8 cellular contexts compared by ENCODE assay signal in the genomic region with DNA sequence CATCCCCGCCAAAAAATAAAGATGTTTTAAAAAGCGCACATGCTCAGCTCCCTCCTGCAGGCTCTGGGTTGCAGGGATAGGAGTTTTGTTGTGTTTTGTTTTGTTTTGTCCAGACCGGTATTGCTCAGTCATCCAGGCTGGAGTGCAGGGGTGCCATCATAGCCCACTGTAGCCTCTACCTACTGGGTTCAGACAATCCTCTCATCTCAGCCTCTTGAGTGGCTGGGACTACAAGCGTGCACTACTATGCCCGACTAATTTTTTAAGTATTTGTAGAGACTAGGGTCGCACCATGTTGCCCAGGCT. TPM values are rescaled to one million over a fixed set of nuclear protein-coding genes. Genes with fewer than 3 reads are reported as not detected.
DNase-seq lines count a peak whose midpoint lies in the region; ATAC-seq, FAIRE-seq and TF ChIP-seq lines count a peak whose summit lies in the region.

No MANE protein-coding gene starts in this region.

- peak overlapping the region; percentile 91 for H3K27ac Mint-ChIP-seq in activated CD8-positive, alpha-beta memory T cell treated with anti-CD3 and anti-CD28 coated beads, Interleukin-2, amount 10 ng/mL, durations not matched to agents 7 days and 5 days
- peak overlapping the region; percentile 91 for H3K27ac Mint-ChIP-seq in activated CD4-positive, alpha-beta memory T cell treated with anti-CD3 and anti-CD28 coated beads, Interleukin-2, amount 10 ng/mL, durations not matched to agents 7 days and 5 days

- no peaks in the 10 kb centered on the region for H4K20me1 ChIP-seq in keratinocyte (ENCODE audit: control insufficient read depth, extremely low read depth, insufficient read depth, low read length)

- H3K27me3 Mint-ChIP-seq in activated CD8-positive, alpha-beta memory T cell treated with anti-CD3 and anti-CD28 coated beads, Interleukin-2, amount 10 ng/mL, durations not matched to agents 7 days and 5 days, result peaks cover 4% of the 10 kb centered on the region
- H3K27me3 Mint-ChIP-seq in activated CD4-positive, alpha-beta memory T cell treated with anti-CD3 and anti-CD28 coated beads, Interleukin-2, amount 10 ng/mL, durations not matched to agents 7 days and 5 days, result no peaks in the 10 kb centered on the region

- no peaks in the 10 kb centered on the region for H3K9me3 ChIP-seq in keratinocyte (ENCODE audit: control insufficient read depth, low read depth, low read length)
- H3K9me3 ChIP-seq in thoracic aorta, result no peaks in the 10 kb centered on the region

- peak overlapping the region; percentile 91 for H3K4me2 ChIP-seq in keratinocyte (ENCODE audit: control insufficient read depth, extremely low read depth, insufficient read depth, low read depth, low read length)

- H2AFZ ChIP-seq in keratinocyte (ENCODE audit: control insufficient read depth, low read length), result peak overlapping the region; percentile 100

- POLR2A ChIA-PET in activated CD4-positive, alpha-beta memory T cell treated with anti-CD3 and anti-CD28 coated beads, Interleukin-2, amount 10 ng/mL, durations not matched to agents 7 days and 5 days (lab: Charles Lee), result interaction anchor here (0.6 to 1.5 kb wide), 7 partner anchors 9 to 909 kb away, joined by 3 to 6 read pairs (median 4); partner anchors contain the start of genes MON1B and NUDT7

- peaks cover 6% of the 10 kb centered on the region for H3K79me2 ChIP-seq in keratinocyte (ENCODE audit: control insufficient read depth, insufficient read depth, low read length)

- H3K4me3 ChIP-seq in keratinocyte (ENCODE audit: control insufficient read depth in 2 of 3, extremely low read depth in 1 of 3, insufficient read depth in 2 of 3, low read depth in 1 of 3, low read length in 3 of 3), result peak overlapping the region; percentile 84 to 92 (median 88)
- peak overlapping the region; percentile 91 for H3K4me3 ChIP-seq in thoracic aorta

- CTCF ChIA-PET in activated CD8-positive, alpha-beta memory T cell treated with anti-CD3 and anti-CD28 coated beads, Interleukin-2, amount 10 ng/mL, durations not matched to agents 7 days and 5 days (lab: Charles Lee), result interaction anchor here (0.6 to 1.9 kb wide), 12 partner anchors 8 to 1174 kb away, joined by 3 to 8 read pairs (median 4); no protein-coding TSS in a partner anchor
- CTCF ChIA-PET in activated CD4-positive, alpha-beta memory T cell treated with anti-CD3 and anti-CD28 coated beads, Interleukin-2, amount 10 ng/mL, durations not matched to agents 7 days and 5 days (lab: Charles Lee), result interaction anchor here (0.7 to 1.8 kb wide), 9 partner anchors 9 to 1497 kb away, joined by 3 to 8 read pairs (median 4); partner anchors contain the start of gene NUDT7

- peaks cover 8% of the 10 kb centered on the region for H3K9me3 Mint-ChIP-seq in activated CD8-positive, alpha-beta memory T cell treated with anti-CD3 and anti-CD28 coated beads, Interleukin-2, amount 10 ng/mL, durations not matched to agents 7 days and 5 days (ENCODE audit: low read depth)
- peaks cover 9% of the 10 kb centered on the region for H3K9me3 Mint-ChIP-seq in activated CD4-positive, alpha-beta memory T cell treated with anti-CD3 and anti-CD28 coated beads, Interleukin-2, amount 10 ng/mL, durations not matched to agents 7 days and 5 days

- TF ChIP-seq CTCF in keratinocyte (optimal IDR thresholded peaks at IDR 0.05 in 1 of 3, IDR thresholded peaks at IDR 0.05 in 1 of 3, conservative IDR thresholded peaks at IDR 0.05 in 1 of 3; ENCODE audit: extremely low read depth in 1 of 3, insufficient read depth in 2 of 3, low read length in 3 of 3) (no peak), thoracic aorta (IDR thresholded peaks at IDR 0.05) (no peak), GM13977 (IDR thresholded peaks at IDR 0.05; ENCODE audit: extremely low read depth, insufficient read depth, missing control alignments) (no peak)

- no peaks in the 10 kb centered on the region for H3K36me3 ChIP-seq in keratinocyte (ENCODE audit: control insufficient read depth in 2 of 2, extremely low read depth in 1 of 2, insufficient read depth in 2 of 2, low read length in 2 of 2)
- no peaks in the 10 kb centered on the region for H3K36me3 ChIP-seq in thoracic aorta

- H3K36me3 Mint-ChIP-seq in activated CD8-positive, alpha-beta memory T cell treated with anti-CD3 and anti-CD28 coated beads, Interleukin-2, amount 10 ng/mL, durations not matched to agents 7 days and 5 days, result peaks cover 13% of the 10 kb centered on the region
- H3K36me3 Mint-ChIP-seq in activated CD4-positive, alpha-beta memory T cell treated with anti-CD3 and anti-CD28 coated beads, Interleukin-2, amount 10 ng/mL, durations not matched to agents 7 days and 5 days (ENCODE audit: low read depth), result peaks cover 5% of the 10 kb centered on the region

- H3K27me3 ChIP-seq in keratinocyte (ENCODE audit: control insufficient read depth, extremely low read depth, insufficient read depth, low read length) (no peaks in the 10 kb centered on the region), thoracic aorta (replicated peaks; ENCODE audit: insufficient read depth) (no peaks in the 10 kb centered on the region)

- ATAC-seq in activated CD8-positive, alpha-beta memory T cell treated with anti-CD3 and anti-CD28 coated beads, Interleukin-2, amount 10 ng/mL, durations not matched to agents 7 days and 5 days, result no peak
- ATAC-seq in thoracic aorta (ENCODE audit: insufficient number of reproducible peaks, low FRiP score, low read depth), result no peak
- no peak for ATAC-seq in HG03457 (IDR thresholded peaks at IDR 0.05; ENCODE audit: unreplicated experiment)
- no peak for ATAC-seq in GM21786 (IDR thresholded peaks at IDR 0.05; ENCODE audit: unreplicated experiment)

- H3K9ac ChIP-seq in keratinocyte (ENCODE audit: control insufficient read depth, extremely low read depth, insufficient read depth, low read length), result peak overlapping the region; percentile 89

- peak overlapping the region; percentile 85 for H3K4me3 Mint-ChIP-seq in activated CD8-positive, alpha-beta memory T cell treated with anti-CD3 and anti-CD28 coated beads, Interleukin-2, amount 10 ng/mL, durations not matched to agents 7 days and 5 days
- H3K4me3 Mint-ChIP-seq in activated CD4-positive, alpha-beta memory T cell treated with anti-CD3 and anti-CD28 coated beads, Interleukin-2, amount 10 ng/mL, durations not matched to agents 7 days and 5 days, result peak overlapping the region; percentile 86

- H3K27ac ChIP-seq in keratinocyte (ENCODE audit: control insufficient read depth, insufficient read depth, low read length) (peak overlapping the region; percentile 86), thoracic aorta (peak overlapping the region in 1 of 2 donors; percentile 86)

- H3K4me1 Mint-ChIP-seq in activated CD8-positive, alpha-beta memory T cell treated with anti-CD3 and anti-CD28 coated beads, Interleukin-2, amount 10 ng/mL, durations not matched to agents 7 days and 5 days, result peaks cover 33% of the 10 kb centered on the region
- peaks cover 35% of the 10 kb centered on the region for H3K4me1 Mint-ChIP-seq in activated CD4-positive, alpha-beta memory T cell treated with anti-CD3 and anti-CD28 coated beads, Interleukin-2, amount 10 ng/mL, durations not matched to agents 7 days and 5 days

- DNase-seq in activated CD8-positive, alpha-beta memory T cell treated with anti-CD3 and anti-CD28 coated beads, Interleukin-2, amount 10 ng/mL, durations not matched to agents 7 days and 5 days, result no peak
- no peak for DNase-seq in activated CD8-positive, alpha-beta memory T cell treated with anti-CD3 and anti-CD28 coated beads for 24 hours
- no peak for DNase-seq in activated CD4-positive, alpha-beta memory T cell treated with anti-CD3 and anti-CD28 coated beads, Interleukin-2, amount 10 ng/mL, durations not matched to agents 7 days and 5 days
- no peak for DNase-seq in keratinocyte (ENCODE audit: low read depth, low spot score)
- DNase-seq in thoracic aorta (ENCODE audit: low spot score), result no peak
- DNase-seq in GM13977 (ENCODE audit: low spot score), result no peak

- dilution Hi-C loops in keratinocyte (cut with MboI; ENCODE audit: extremely low pct_ligation_motif_present, low sequenced_read_pairs), result no loop called here

- no peak for FAIRE-seq in keratinocyte (lab: Jason Lieb, UNC)

- in situ Hi-C loops in GM13977 (cut with MboI; ENCODE audit: low pct_unique_long_range_greater_than_20kb, low sequenced_read_pairs, unreplicated experiment), result no loop called here

- no peaks in the 10 kb centered on the region for H3K9me1 ChIP-seq in keratinocyte (ENCODE audit: control insufficient read depth, extremely low read depth, insufficient read depth, low read length)

- H3K4me1 ChIP-seq in keratinocyte (ENCODE audit: control insufficient read depth, extremely low read depth, insufficient read depth, low read length) (peaks cover 23% of the 10 kb centered on the region), thoracic aorta (ENCODE audit: control insufficient read depth in 1 of 2, low read depth in 2 of 2) (peaks cover 7 to 41% of the 10 kb centered on the region in 2 donors)

RNA-seq across cellular contexts. Expression of gene WWOX, which starts 0.7 kb away (rescaled TPM):
- 10 to 100 TPM; 25.2 to 38.8 TPM for total RNA-seq in activated CD8-positive, alpha-beta memory T cell treated with anti-CD3 and anti-CD28 coated beads, Interleukin-2, amount 10 ng/mL, durations not matched to agents 7 days and 5 days
- total RNA-seq in activated CD4-positive, alpha-beta memory T cell treated with anti-CD3 and anti-CD28 coated beads, Interleukin-2, amount 10 ng/mL, durations not matched to agents 7 days and 5 days, result 10 to 100 TPM; 16.6 to 19.0 TPM
- 2.9 to 5.8 TPM (median 5.1 TPM) in 3 replicates for polyA plus RNA-seq in keratinocyte
- polyA plus RNA-seq in keratinocyte (2011; ENCODE audit: low read depth), result 10.4 TPM
- 2.3 and 4.2 TPM in 2 replicates for polyA plus RNA-seq in keratinocyte (2011; cell fraction: cytosol; rRNA removed)
- 3.7 and 4.8 TPM in 2 replicates for polyA plus RNA-seq in keratinocyte (2011; cell fraction: nucleus; rRNA removed)
- polyA plus RNA-seq in keratinocyte (2012; ENCODE audit: low replicate concordance), result 3.7 and 7.2 TPM in 2 replicates
- polyA minus RNA-seq in keratinocyte, result 0.79 to 8.6 TPM (median 4.0 TPM) in 3 replicates
- 5.2 TPM for polyA minus RNA-seq in keratinocyte (2011; cell fraction: cytosol; rRNA and poly(A)+ RNA removed)
- 3.7 and 13.0 TPM in 2 replicates for polyA minus RNA-seq in keratinocyte (2011; cell fraction: nucleus; rRNA and poly(A)+ RNA removed)
- total RNA-seq in thoracic aorta, result 10 to 100 TPM; 33.8 to 82.5 TPM
